Comparison of ENCODE assay signal across 18 cellular contexts in the genomic region with DNA sequence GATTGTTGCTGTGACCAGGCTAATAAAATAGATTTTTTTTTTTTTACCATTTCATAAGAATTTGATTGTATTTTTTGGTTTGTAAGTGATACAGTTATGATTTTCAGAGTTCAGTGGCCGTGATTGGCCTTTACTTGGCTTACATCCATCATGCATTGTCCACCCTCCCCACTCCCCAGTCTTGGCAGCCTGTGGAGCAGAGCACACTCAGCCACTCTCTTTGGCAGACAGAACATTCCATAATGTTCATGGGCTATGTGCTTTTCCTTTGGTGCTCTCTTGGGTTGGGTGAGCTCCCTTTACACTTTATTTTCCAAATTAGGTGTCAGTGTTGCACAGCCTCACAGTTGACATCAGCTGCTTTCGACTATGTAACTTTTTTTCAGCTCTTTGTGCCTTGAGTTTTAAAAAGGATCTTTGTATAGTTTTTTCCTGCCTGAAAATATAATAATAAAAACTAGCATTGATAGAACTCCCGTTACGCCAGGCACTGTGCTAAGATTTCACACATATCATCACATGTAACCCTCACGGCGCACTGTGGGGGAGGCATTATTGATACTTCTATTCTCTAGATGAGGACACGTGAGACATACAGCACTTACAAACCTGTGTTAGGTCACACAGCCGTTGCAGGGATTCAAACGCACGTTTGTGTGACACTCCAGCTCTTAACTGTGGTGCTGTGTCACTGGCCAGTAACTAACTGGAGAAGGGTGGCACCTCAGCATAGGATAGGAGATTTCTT. TPM values are rescaled to one million over a fixed set of nuclear protein-coding genes. Genes with fewer than 3 reads are reported as not detected.
DNase-seq lines count a peak whose midpoint lies in the region; ATAC-seq and TF ChIP-seq lines count a peak whose summit lies in the region.
"Had no signal": no experiment of that assay in that cellular context is flagged by ENCODE, and none has a peak within 500 bp of the region (broad histone marks: within the 10 kb centered on the region; RNA-seq: fewer than 3 reads in every experiment).

No MANE protein-coding gene starts in this region.

- peak; percentile 58 for ATAC-seq in Right ventricle myocardium inferior
- ATAC-seq: GM12878, K562 had no signal

- no peak for TF ChIP-seq CTCF in left ventricle myocardium inferior (IDR thresholded peaks at IDR 0.05; ENCODE audit: borderline replicate concordance)

- peaks cover 84% of the 10 kb centered on the region for H3K36me3 ChIP-seq in left ventricle myocardium inferior

- H3K27ac ChIP-seq in left ventricle myocardium inferior (replicated peaks), result no peak overlapping the region
- H3K27ac ChIP-seq: BLaER1 treated with 17β-estradiol and CSF1 and Interleukin-3, amounts not matched to agents 10 nM and 100 nM had no signal

- H3K9me3 ChIP-seq in left ventricle myocardium inferior (replicated peaks), result no peaks in the 10 kb centered on the region
- H3K9me3 ChIP-seq: BLaER1 treated with 17β-estradiol and CSF1 and Interleukin-3, amounts not matched to agents 10 nM and 100 nM had no signal

- intact Hi-C loops in Right ventricle myocardium inferior (cut with DNase I) (no loop called here), left ventricle myocardium inferior (cut with micrococcal nuclease) (no loop called here)

- DNase-seq in Right ventricle myocardium inferior (ENCODE audit: missing footprints) (no peak), left ventricle myocardium inferior (no peak), dermis microvascular lymphatic vessel endothelial cell (ENCODE audit: low read depth in 2 of 2) (peak; percentile 16 to 26), iris pigment epithelial cell (ENCODE audit: low read depth) (peak; percentile 33), OCI-M1 (lab: John Stamatoyannopoulos, UW) (no peak), mucosa of gallbladder (ENCODE audit: low spot score) (no peak), EL (no peak)
- no peak for DNase-seq in activated CD8-positive, alpha-beta memory T cell treated with anti-CD3 and anti-CD28 coated beads, Interleukin-2, amount 50 U/mL, for 48 hours
- DNase-seq: DND-41, GDM1, HCEC 1CT, NCI-H1048, NCI-H1436 treated with DMSO at 0.1 percent for 48 hours, NCI-H2081, NCI-H774 had no signal

- H3K4me1 ChIP-seq in left ventricle myocardium inferior, result peaks cover 17% of the 10 kb centered on the region

- no peaks in the 10 kb centered on the region for H3K27me3 ChIP-seq in left ventricle myocardium inferior (ENCODE audit: low read depth)
- H3K27me3 ChIP-seq: BLaER1 treated with 17β-estradiol and CSF1 and Interleukin-3, amounts not matched to agents 10 nM and 100 nM had no signal

- no peak overlapping the region for H3K4me3 ChIP-seq in left ventricle myocardium inferior
- H3K4me3 ChIP-seq: BLaER1 treated with 17β-estradiol and CSF1 and Interleukin-3, amounts not matched to agents 10 nM and 100 nM; GM12878; K562 had no signal

RNA-seq across cellular contexts. Expression of a gene that starts 21.5 kb away (rescaled TPM):
- total RNA-seq in Right ventricle myocardium inferior, result 18.4 TPM
- 20.4 TPM for total RNA-seq in left ventricle myocardium inferior
- 23.3 and 25.0 TPM in 2 replicates for total RNA-seq in dermis microvascular lymphatic vessel endothelial cell
- total RNA-seq in mucosa of gallbladder, result 38.5 TPM

RNA-seq across cellular contexts. Expression of a gene that starts 25.2 kb away (rescaled TPM):
- 20.3 TPM for total RNA-seq in Right ventricle myocardium inferior
- total RNA-seq in left ventricle myocardium inferior, result 21.4 TPM
- 15.3 and 16.7 TPM in 2 replicates for total RNA-seq in dermis microvascular lymphatic vessel endothelial cell
- total RNA-seq in mucosa of gallbladder, result 36.4 TPM

Comparison
In these comparisons a context has a peak if more than half of its experiments do, and no peak if none do; other contexts are left out.
1. DNase-seq: peak in dermis microvascular lymphatic vessel endothelial cell (2 of 2) and iris pigment epithelial cell (single experiment); none in Right ventricle myocardium inferior (single experiment), left ventricle myocardium inferior (single experiment), activated CD8-positive, alpha-beta memory T cell treated with anti-CD3 and anti-CD28 coated beads, Interleukin-2, amount 50 U/mL, for 48 hours (single experiment), OCI-M1 (single experiment), mucosa of gallbladder (single experiment) and EL (single experiment).